Comparison of ENCODE assay signal across 21 cellular contexts in the genomic region with DNA sequence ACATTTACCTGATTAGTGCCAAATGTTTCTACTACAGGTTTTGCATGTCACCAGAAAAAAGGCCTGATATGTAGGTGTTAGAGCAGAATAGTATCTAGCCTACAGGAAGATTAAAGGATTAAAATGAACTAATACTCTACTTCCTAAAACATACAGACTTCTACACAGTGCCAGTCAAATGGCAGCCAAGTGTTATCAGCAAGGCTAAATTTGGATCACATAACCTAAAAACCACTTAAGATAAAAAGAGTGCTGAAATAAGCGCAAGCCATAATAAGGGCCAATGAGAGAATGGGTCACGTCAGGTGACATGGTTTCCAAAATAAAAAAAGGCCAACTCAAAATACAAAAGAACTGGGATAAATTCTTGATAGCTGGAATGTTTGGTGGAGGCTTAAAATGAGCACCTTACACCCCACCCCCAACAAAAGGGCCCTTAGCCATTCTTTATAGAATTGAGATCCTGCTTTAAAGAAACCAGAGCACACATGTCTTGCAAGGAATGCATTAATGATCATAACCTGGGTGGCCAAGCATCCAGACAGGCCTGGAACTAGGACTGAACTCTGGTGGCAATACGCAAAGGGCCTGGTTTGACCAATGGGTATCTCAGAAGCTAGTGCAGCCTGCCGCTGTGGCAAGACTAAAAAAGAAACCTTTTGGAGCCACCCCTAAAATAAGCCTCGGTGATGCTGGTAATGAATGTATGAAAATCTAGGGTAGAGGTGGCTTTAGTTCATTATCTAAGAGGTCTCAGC. TPM values are rescaled to one million over a fixed set of nuclear protein-coding genes. Genes with fewer than 3 reads are reported as not detected.
DNase-seq lines count a peak whose midpoint lies in the region; ATAC-seq and TF ChIP-seq lines count a peak whose summit lies in the region.
"Had no signal": no experiment of that assay in that cellular context is flagged by ENCODE, and none has a peak within 500 bp of the region (broad histone marks: within the 10 kb centered on the region; RNA-seq: fewer than 3 reads in every experiment).

No MANE protein-coding gene starts in this region.

- H3K9me3 ChIP-seq in ascending aorta (no peaks in the 10 kb centered on the region), right atrium auricular region (no peaks in the 10 kb centered on the region), gastrocnemius medialis (no peaks in the 10 kb centered on the region), ovary (no peaks in the 10 kb centered on the region)
- H3K9me3 ChIP-seq: HAP-1, prostate gland, vagina had no signal

- no peak for TF ChIP-seq EP300 in ovary (IDR thresholded peaks at IDR 0.05)

- no peak for TF ChIP-seq CTCF in HFFc6 (IDR thresholded peaks at IDR 0.05)
- TF ChIP-seq CTCF in ascending aorta (IDR thresholded peaks at IDR 0.05) = no peak
- TF ChIP-seq CTCF in right atrium auricular region (IDR thresholded peaks at IDR 0.05) = no peak
- no peak for TF ChIP-seq CTCF in gastrocnemius medialis (IDR thresholded peaks at IDR 0.05 in 4 of 5, conservative IDR thresholded peaks at IDR 0.05 in 1 of 5)
- no peak for TF ChIP-seq CTCF in ovary (IDR thresholded peaks at IDR 0.05)

- DNase-seq in HFFc6 = no peak
- no peak for DNase-seq in ascending aorta (ENCODE audit: low spot score in 2 of 2)
- DNase-seq in right atrium auricular region (ENCODE audit: low spot score) = no peak
- DNase-seq in gastrocnemius medialis = no peak
- no peak for DNase-seq in cortex of kidney (lab: John Stamatoyannopoulos, UW)
- DNase-seq in ovary = no peak
- DNase-seq: activated CD4-positive, alpha-beta T cell treated with anti-CD3 and anti-CD28 coated beads, Interleukin-2, amount 50 U/mL, for 1 hour; activated CD8-positive, alpha-beta memory T cell treated with anti-CD3 and anti-CD28 coated beads, Interleukin-2, amount 50 U/mL, for 48 hours; kidney glomerular epithelial cell; midbrain; NCI-H1436 treated with DMSO at 0.1 percent for 48 hours; NCI-H748 treated with DMSO at 0.1 percent for 48 hours; SJCRH30 had no signal

- TF ChIP-seq POLR2A in gastrocnemius medialis (IDR thresholded peaks at IDR 0.05) = no peak
- no peak for TF ChIP-seq POLR2A in ovary (IDR thresholded peaks at IDR 0.05)

- no peaks in the 10 kb centered on the region for H3K27me3 ChIP-seq in ascending aorta
- H3K27me3 ChIP-seq in right atrium auricular region = no peaks in the 10 kb centered on the region
- H3K27me3 ChIP-seq in gastrocnemius medialis = no peaks in the 10 kb centered on the region
- H3K27me3 ChIP-seq in ovary = no peaks in the 10 kb centered on the region
- H3K27me3 ChIP-seq: SJCRH30, vagina had no signal

- intact Hi-C loops in ascending aorta (cut with DNase I) (no loop called here), gastrocnemius medialis (cut with DNase I; ENCODE audit: low total_unique reads) (no loop called here), ovary (cut with DNase I) (no loop called here)

- no peak for ATAC-seq in gastrocnemius medialis
- no peak for ATAC-seq in GM21717 (IDR thresholded peaks at IDR 0.05; ENCODE audit: unreplicated experiment)
- ATAC-seq in HG02678 (IDR thresholded peaks at IDR 0.05; ENCODE audit: unreplicated experiment) = no peak

- WGBS in ovary, 3 donors = 71 to 76% (median 73%) methylated on average over 5 of the region's 5 CpGs

- peaks cover 6% of the 10 kb centered on the region for H3K9me3 Mint-ChIP-seq in HFFc6

- peaks cover 70% of the 10 kb centered on the region for H3K4me1 Mint-ChIP-seq in HFFc6 (ENCODE audit: low read depth)

- H3K4me3 ChIP-seq in ascending aorta (no peak overlapping the region), right atrium auricular region (no peak overlapping the region), gastrocnemius medialis (no peak overlapping the region), ovary (no peak overlapping the region)
- H3K4me3 ChIP-seq: HAP-1, prostate gland, SJCRH30, vagina had no signal

- in situ Hi-C loops in gastrocnemius medialis (cut with MboI; ENCODE audit: low sequenced_read_pairs in 4 of 4) = no loop called here

- H3K4me1 ChIP-seq in ascending aorta (peaks cover 0 to 24% of the 10 kb centered on the region in 2 donors), right atrium auricular region (peaks cover 0 to 65% of the 10 kb centered on the region in 2 donors), gastrocnemius medialis (peaks cover 51 to 56% of the 10 kb centered on the region in 2 donors), ovary (ENCODE audit: insufficient read depth) (peaks cover 17% of the 10 kb centered on the region)
- H3K4me1 ChIP-seq: HAP-1, prostate gland had no signal

- peak overlapping the region; percentile 7; the same call in 1 of the 2 replicates for H3K27ac Mint-ChIP-seq in HFFc6
- H3K27ac Mint-ChIP-seq: CD14-positive monocyte; T-helper 1 cell treated with Interleukin-12 subunit alpha and Interleukin-12 subunit beta and Interleukin-4 antibody, amounts not matched to agents 30 μg/mL and 1 μg/mL, for 36 hours had no signal

- H3K36me3 ChIP-seq in ascending aorta (no peaks in the 10 kb centered on the region), right atrium auricular region (no peaks in the 10 kb centered on the region), gastrocnemius medialis (no peaks in the 10 kb centered on the region), ovary (no peaks in the 10 kb centered on the region)
- H3K36me3 ChIP-seq: HAP-1, prostate gland, vagina had no signal

- H3K36me3 Mint-ChIP-seq in HFFc6 (ENCODE audit: low read depth) = peaks cover 59% of the 10 kb centered on the region
- H3K36me3 Mint-ChIP-seq: CD14-positive monocyte had no signal

- H3K27ac ChIP-seq in ascending aorta = peak overlapping the region; percentile 7 to 22
- peak overlapping the region; percentile 82 to 85 for H3K27ac ChIP-seq in right atrium auricular region
- peak overlapping the region; percentile 82 to 91 (median 83) for H3K27ac ChIP-seq in gastrocnemius medialis
- no peak overlapping the region for H3K27ac ChIP-seq in ovary
- H3K27ac ChIP-seq: prostate gland, SJCRH30, vagina, VCaP had no signal

- peaks cover 2% of the 10 kb centered on the region for H3K27me3 Mint-ChIP-seq in HFFc6 (ENCODE audit: insufficient read depth)

- H3K4me3 Mint-ChIP-seq in HFFc6 = no peak overlapping the region
- H3K4me3 Mint-ChIP-seq: CD14-positive monocyte; T-helper 1 cell treated with Interleukin-12 subunit alpha and Interleukin-12 subunit beta and Interleukin-4 antibody, amounts not matched to agents 30 μg/mL and 1 μg/mL, for 36 hours had no signal

RNA-seq across cellular contexts. Expression of a gene that starts 32.4 kb away (rescaled TPM):
- total RNA-seq in HFFc6 (2021; fragmentation: NEBNext Ultra II Directional; extraction: Animal tissue kit (Norgen Biotek cat#: 25700)) = 10 to 100 TPM; 37.4 to 49.9 (median 44.4) TPM
- total RNA-seq in ascending aorta = 18.6 TPM
- total RNA-seq in right atrium auricular region = 10 to 100 TPM; 14.6 to 15.8 TPM
- 10 to 100 TPM in 1 of 4 donors, 1 to 10 TPM in 3; 2.2 to 71.1 (median 6.3) TPM for total RNA-seq in gastrocnemius medialis
- total RNA-seq in ovary = 10 to 100 TPM; 29.5 to 87.0 (median 45.1) TPM
- 10 to 100 TPM; 22.3 to 40.2 TPM for polyA plus RNA-seq in ovary

Comparison
In these comparisons a context has a peak if more than half of its experiments do, and no peak if none do; other contexts are left out.
1. H3K27ac ChIP-seq: peak in ascending aorta (2 of 2), right atrium auricular region (2 of 2) and gastrocnemius medialis (4 of 4); none in ovary (0 of 2).